20 cellular contexts compared by ENCODE assay signal in genomic region chr2:34627003-34627402, GRCh38.
A peak's percentile ranks its signal among the peaks of the same experiment; 100 is the strongest.
DNase-seq lines count a peak whose midpoint lies in the region; ATAC-seq, FAIRE-seq and TF ChIP-seq lines count a peak whose summit lies in the region.
"Had no signal": no experiment of that assay in that cellular context is flagged by ENCODE, and none has a peak within 500 bp of the region (broad histone marks: within the 10 kb centered on the region; RNA-seq: fewer than 3 reads in every experiment).

No MANE protein-coding gene starts in this region.

- H3K4me2 ChIP-seq in HepG2 (ENCODE audit: low read depth, low read length), result no peak overlapping the region

- CTCF ChIA-PET in HepG2 (lab: Yijun Ruan, JAX; ENCODE audit: low intra/inter-chr PET ratio, low total read pairs), result no interaction called here

- FAIRE-seq in HepG2 (lab: Jason Lieb, UNC) (no peak), kidney (lab: Jason Lieb, UNC) (peak; percentile 97), GM12892 (lab: Jason Lieb, UNC) (no peak)
- FAIRE-seq: GM12878 had no signal

- intact Hi-C loops in HepG2 (cut with micrococcal nuclease; ENCODE audit: unreplicated experiment) (no loop called here), kidney (cut with DNase I) (no loop called here), mucosa of descending colon (cut with DNase I, micrococcal nuclease) (no loop called here)

- TF ChIP-seq CTCF in liver (IDR thresholded peaks at IDR 0.05; ENCODE audit: low read depth, low read length, missing input control) (no peak), HepG2 (CRISPR knock-in tag; IDR thresholded peaks at IDR 0.05) (no peak), kidney (IDR thresholded peaks at IDR 0.05; ENCODE audit: borderline replicate concordance, extremely low read depth, insufficient read depth) (no peak), mucosa of descending colon (IDR thresholded peaks at IDR 0.05) (no peak)

- H3K9ac ChIP-seq in liver (ENCODE audit: low read depth in 1 of 2, low read length in 2 of 2) (no peak overlapping the region), HepG2 (ENCODE audit: insufficient read depth, low read depth, low read length) (no peak overlapping the region), kidney (ENCODE audit: low read length in 2 of 2) (no peak overlapping the region)

- DNase-seq in HepG2 (ENCODE audit: low spot score), result no peak
- no peak for DNase-seq in kidney
- DNase-seq in mucosa of descending colon, result peak in 1 of 3 donors; percentile 9
- DNase-seq in stimulated activated CD4-positive, alpha-beta T cell treated with anti-CD3 and anti-CD28 coated beads, Interleukin-12 subunit alpha, Interleukin-12 subunit beta, amount 100 ng/mL, for 4 hours, result no peak
- DNase-seq in GM12892 (ENCODE audit: insufficient read length), result no peak
- DNase-seq in effector memory CD4-positive, alpha-beta T cell, result no peak
- DNase-seq: 8988T; CD4-positive, CD25-positive, alpha-beta regulatory T cell; COR-L47; GOT3; NCI-H1105; NCI-H2081 treated with DMSO at 0.1 percent for 48 hours; NCI-H446 treated with DMSO at 0.1 percent for 48 hours; NK-92 treated with Interleukin-12 subunit alpha and Interleukin-12 subunit beta, amount 100 ng/mL, for 24 hours; Peyer's patch; Right ventricle myocardium superior had no signal

- no TSS peak for BruUV-seq in HepG2 (replicated peaks; lab: Mats Ljungman, UMichigan)

- H3K4me3 ChIP-seq in liver (ENCODE audit: low read depth in 1 of 3, low read length in 3 of 3) (no peak overlapping the region), HepG2 (replicated peaks in 1 of 3; ENCODE audit: insufficient read depth in 1 of 3, low read depth in 2 of 3, low read length in 3 of 3) (no peak overlapping the region), kidney (ENCODE audit: low read length in 2 of 2) (peak overlapping the region in 1 of 2 donors; percentile 14), mucosa of descending colon (no peak overlapping the region)
- no peak overlapping the region for H3K4me3 ChIP-seq in effector memory CD4-positive, alpha-beta T cell (ENCODE audit: insufficient read depth, low read depth, low read length, poor library complexity, severe bottlenecking)
- H3K4me3 ChIP-seq: GM12878, Peyer's patch had no signal

- POLR2A ChIA-PET in HepG2 (lab: Yijun Ruan, JAX), result no interaction called here

- no peak overlapping the region for H2AFZ ChIP-seq in HepG2 (ENCODE audit: low read length)

- ATAC-seq in HepG2 (no peak), mucosa of descending colon (peak; percentile 56), GM18873 (IDR thresholded peaks at IDR 0.05; ENCODE audit: low FRiP score, unreplicated experiment) (no peak)
- ATAC-seq: GM12878, HCT116 had no signal

- H3K4me1 ChIP-seq in liver (ENCODE audit: control insufficient read depth in 4 of 4, insufficient read depth in 4 of 4, low read length in 3 of 4) (peaks cover 0 to 2% (median 0%) of the 10 kb centered on the region in 4 donors), HepG2 (ENCODE audit: insufficient read depth, low read length) (no peaks in the 10 kb centered on the region), kidney (ENCODE audit: control insufficient read depth in 1 of 2, insufficient read depth in 1 of 2, low read depth in 1 of 2, low read length in 2 of 2) (peaks cover 0 to 9% of the 10 kb centered on the region in 2 donors), mucosa of descending colon (ENCODE audit: low read depth) (no peaks in the 10 kb centered on the region)
- H3K4me1 ChIP-seq in effector memory CD4-positive, alpha-beta T cell (ENCODE audit: control insufficient read depth, insufficient read depth, low read length, poor library complexity, severe bottlenecking), result no peaks in the 10 kb centered on the region
- H3K4me1 ChIP-seq: Peyer's patch had no signal

- H3K27ac ChIP-seq in liver (ENCODE audit: low read depth in 1 of 2, low read length in 2 of 2), result no peak overlapping the region
- H3K27ac ChIP-seq in HepG2 (ENCODE audit: extremely low read length, insufficient read depth, low read length), result no peak overlapping the region
- H3K27ac ChIP-seq in kidney (ENCODE audit: low read depth in 2 of 2, low read length in 2 of 2), result peak overlapping the region; percentile 61 to 77
- no peak overlapping the region for H3K27ac ChIP-seq in effector memory CD4-positive, alpha-beta T cell (ENCODE audit: insufficient read depth, low read length, poor library complexity, severe bottlenecking)
- H3K27ac ChIP-seq: Peyer's patch had no signal

- no peak for TF ChIP-seq EP300 in HepG2 (IDR thresholded peaks at IDR 0.05; ENCODE audit: low read depth in 2 of 2, low read length in 2 of 2)
- no peak for TF ChIP-seq EP300 in HepG2 (CRISPR knock-in tag; IDR thresholded peaks at IDR 0.05; ENCODE audit: borderline replicate concordance)

- TF ChIP-seq POLR2A in HepG2 (IDR thresholded peaks at IDR 0.05; ENCODE audit: insufficient read depth in 1 of 2, low read depth in 2 of 2, low read length in 2 of 2) (no peak), GM12892 (IDR thresholded peaks at IDR 0.05; ENCODE audit: low read depth, low read length) (no peak)

- H4K20me1 ChIP-seq in HepG2 (ENCODE audit: insufficient read depth, low read length), result no peaks in the 10 kb centered on the region

- H3K36me3 ChIP-seq in liver (ENCODE audit: control insufficient read depth in 4 of 4, insufficient read depth in 3 of 4, low read depth in 1 of 4, low read length in 3 of 4) (no peaks in the 10 kb centered on the region), HepG2 (replicated peaks in 1 of 2; ENCODE audit: control insufficient read depth in 1 of 2, insufficient read depth in 2 of 2, low read length in 2 of 2) (no peaks in the 10 kb centered on the region), kidney (ENCODE audit: control insufficient read depth in 1 of 2, insufficient read depth in 2 of 2, low read length in 2 of 2) (no peaks in the 10 kb centered on the region), mucosa of descending colon (ENCODE audit: low read depth) (no peaks in the 10 kb centered on the region)
- H3K36me3 ChIP-seq in effector memory CD4-positive, alpha-beta T cell (ENCODE audit: control insufficient read depth, insufficient read depth, low read length), result no peaks in the 10 kb centered on the region
- H3K36me3 ChIP-seq: Peyer's patch had no signal

- peaks cover 0 to 2% (median 0%) of the 10 kb centered on the region in 4 donors for H3K9me3 ChIP-seq in liver (ENCODE audit: control insufficient read depth in 4 of 4, low read length in 3 of 4)
- H3K9me3 ChIP-seq in HepG2 (ENCODE audit: low read length), result peaks cover 67% of the 10 kb centered on the region
- H3K9me3 ChIP-seq in kidney (ENCODE audit: control insufficient read depth in 1 of 2, low read length in 2 of 2), result peaks cover 2 to 6% of the 10 kb centered on the region in 2 donors
- no peaks in the 10 kb centered on the region for H3K9me3 ChIP-seq in mucosa of descending colon
- H3K9me3 ChIP-seq in effector memory CD4-positive, alpha-beta T cell (ENCODE audit: control insufficient read depth, low read length), result no peaks in the 10 kb centered on the region
- H3K9me3 ChIP-seq: Peyer's patch had no signal

- in situ Hi-C loops in HepG2 (cut with HindIII; ENCODE audit: extremely low pct_ligation_motif_present, low pct_unique_long_range_greater_than_20kb), result no loop called here

- 35% methylated on average over 3 of the region's 3 CpGs for WGBS in liver
- WGBS in HepG2 (ENCODE audit: low lambda C conversion rate), result 2% methylated on average over 3 of the region's 3 CpGs

- TF ChIP-seq RAD21 in liver (IDR thresholded peaks at IDR 0.05), result peak in 1 of 2 donors; percentile 12
- TF ChIP-seq RAD21 in HepG2 (CRISPR knock-in tag; IDR thresholded peaks at IDR 0.05), result no peak

- no peaks in the 10 kb centered on the region for H3K79me2 ChIP-seq in HepG2 (ENCODE audit: insufficient read depth, low read length)

- no peaks in the 10 kb centered on the region for H3K27me3 ChIP-seq in liver (ENCODE audit: control insufficient read depth in 4 of 4, insufficient read depth in 4 of 4, low read length in 3 of 4)
- no peaks in the 10 kb centered on the region for H3K27me3 ChIP-seq in HepG2 (ENCODE audit: control insufficient read depth in 1 of 2, insufficient read depth in 2 of 2, low read length in 2 of 2)
- H3K27me3 ChIP-seq in effector memory CD4-positive, alpha-beta T cell (replicated peaks; ENCODE audit: control insufficient read depth, insufficient read depth, low read length, poor library complexity, severe bottlenecking), result no peaks in the 10 kb centered on the region
- H3K27me3 ChIP-seq: Peyer's patch had no signal

TF ChIP-seq in liver, 16 proteins besides CTCF, POLR2A, EP300 and RAD21:
- TF ChIP-seq YY1 (IDR thresholded peaks at IDR 0.05), result peak; percentile 53
- TF ChIP-seq NR2F2 (IDR thresholded peaks at IDR 0.05), result no peak

TF ChIP-seq in HepG2, 621 proteins besides CTCF, POLR2A, EP300 and RAD21 (continues in another document):
- TF ChIP-seq STAT5B (CRISPR knock-in tag; IDR thresholded peaks at IDR 0.05), result no peak

Comparison
In these comparisons a context has a peak if more than half of its experiments do, and no peak if none do; other contexts are left out.
1. H3K27ac ChIP-seq: peak in kidney (2 of 2); none in liver (0 of 2), HepG2 (single experiment) and effector memory CD4-positive, alpha-beta T cell (single experiment).